ENCODE assay signal across 8 cellular contexts in the genomic region with DNA sequence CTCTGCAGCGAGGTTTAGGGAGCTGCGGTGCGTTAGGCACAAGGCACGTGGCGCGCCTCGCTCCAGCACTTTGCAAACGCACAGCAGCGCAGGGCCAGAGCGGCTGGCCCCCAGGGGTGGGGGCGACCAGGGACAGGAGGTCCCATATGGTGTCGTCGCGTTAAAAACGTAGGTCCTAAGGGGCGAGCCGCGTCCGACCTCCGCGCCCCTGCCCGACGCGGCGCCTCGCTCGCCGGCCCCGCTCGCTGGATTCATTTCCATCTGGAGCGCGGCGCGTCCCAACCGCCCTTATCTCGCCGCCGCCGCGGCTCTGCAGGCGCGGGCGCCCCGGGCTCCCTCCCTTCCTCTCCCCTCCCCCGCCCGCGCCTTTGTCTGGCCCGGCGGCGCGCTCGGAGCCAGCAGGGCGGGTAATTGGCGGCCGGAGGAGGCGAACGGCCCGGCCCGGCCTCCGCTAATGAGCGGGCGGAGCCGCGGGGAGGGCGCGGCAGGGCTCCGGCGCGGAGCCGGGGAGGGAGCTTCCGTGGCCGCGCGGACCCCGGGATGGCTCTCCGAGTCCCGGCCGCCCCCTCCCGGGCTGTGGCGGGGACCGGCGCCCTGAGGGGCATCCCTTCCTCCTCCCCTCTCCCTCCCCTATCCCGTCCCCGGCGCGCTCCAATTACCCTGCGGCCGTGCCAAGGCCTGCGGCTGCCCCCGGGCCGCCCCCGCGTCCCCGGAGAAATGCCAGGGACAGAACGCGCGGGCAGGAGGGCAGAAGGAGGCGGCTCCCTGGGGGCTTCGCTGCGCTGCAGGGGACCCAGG.
DNase-seq lines count a peak whose midpoint lies in the region; ATAC-seq, FAIRE-seq and TF ChIP-seq lines count a peak whose summit lies in the region.

No MANE protein-coding gene starts in this region.

- peak; percentile 20; the same call in 1 of the 2 replicates for TF ChIP-seq POLR2A in A549 (IDR thresholded peaks at IDR 0.05; ENCODE audit: low read length)

- ATAC-seq in A549: peak; percentile 80 to 90
- ATAC-seq in RWPE2 (ENCODE audit: low read depth): peak; percentile 85
- no peak for ATAC-seq in GM18873 (IDR thresholded peaks at IDR 0.05; ENCODE audit: low FRiP score, unreplicated experiment)

- H3K27ac ChIP-seq in A549: peak overlapping the region; percentile 80 to 95
- no peak overlapping the region for H3K27ac ChIP-seq in RWPE2 (ENCODE audit: poor library complexity, severe bottlenecking)
- peak overlapping the region; percentile 44 for H3K27ac ChIP-seq in caudate nucleus (ENCODE audit: low read depth, low read length)

- H3K9me3 ChIP-seq in A549: no peaks in the 10 kb centered on the region
- H3K9me3 ChIP-seq in RWPE2 (ENCODE audit: severe bottlenecking): no peaks in the 10 kb centered on the region

- TF ChIP-seq RAD21 in A549 (conservative IDR thresholded peaks at IDR 0.05 in 1 of 2, IDR thresholded peaks at IDR 0.05 in 1 of 2): no peak

- no peak for FAIRE-seq in A549 (lab: Jason Lieb, UNC)

- no CpG with 5 or more reads among the region's 100 CpGs for WGBS in A549 (ENCODE audit: missing lambda C conversion rate)

- peak overlapping the region; percentile 83 for H3K4me2 ChIP-seq in A549

- CTCF ChIA-PET in A549 (lab: Yijun Ruan, JAX): interaction anchor here (1.2 to 1.5 kb wide), 3 partner anchors 15 to 32 kb away, joined by 3 to 4 read pairs (median 4); no protein-coding TSS in a partner anchor

- POLR2A ChIA-PET in A549 (lab: Yijun Ruan, JAX): interaction anchor here (1.5 to 2.0 kb wide), 2 partner anchors 17 to 885 kb away, joined by 3 to 6 read pairs; no protein-coding TSS in a partner anchor

- no peak for TF ChIP-seq EP300 in A549 (IDR thresholded peaks at IDR 0.05)

- no peaks in the 10 kb centered on the region for H3K36me3 ChIP-seq in RWPE2 (ENCODE audit: low read depth)

- TF ChIP-seq CTCF in A549 (IDR thresholded peaks at IDR 0.05) (no peak), RWPE2 (IDR thresholded peaks at IDR 0.05; ENCODE audit: poor library complexity, severe bottlenecking) (no peak)

- peak; percentile 23 to 24 for DNase-seq in A549 (ENCODE audit: low read depth in 1 of 2, low spot score in 1 of 2)
- peak; percentile 14 for DNase-seq in H4 (ENCODE audit: low spot score)
- no peak for DNase-seq in RWPE2 (ENCODE audit: low spot score)
- peak in 54 of 61 donors; percentile 13 to 78 (median 48) for DNase-seq in caudate nucleus (lab: John Stamatoyannopoulos, UW)
- peak; percentile 89 for DNase-seq in islet precursor cell
- DNase-seq in stimulated activated CD4-positive, alpha-beta T cell treated with anti-CD3 and anti-CD28 coated beads, Interleukin-15, amount 100 ng/mL, for 24 hours: peak; percentile 51
- no peak for DNase-seq in SHP77 (lab: John Stamatoyannopoulos, UW)

- H3K4me3 ChIP-seq in A549 (peak overlapping the region; percentile 55), RWPE2 (ENCODE audit: severe bottlenecking) (peak overlapping the region; percentile 39)

- no peaks in the 10 kb centered on the region for H3K27me3 ChIP-seq in RWPE2 (ENCODE audit: insufficient read depth, poor library complexity, severe bottlenecking)

- peaks cover 6% of the 10 kb centered on the region; the same call in 2 of the 3 replicates for H3K4me1 ChIP-seq in A549
- H3K4me1 ChIP-seq in RWPE2 (ENCODE audit: insufficient read depth, poor library complexity, severe bottlenecking): no peaks in the 10 kb centered on the region

TF ChIP-seq in A549, 52 proteins besides CTCF, POLR2A, EP300 and RAD21:
- TF ChIP-seq JUN (IDR thresholded peaks at IDR 0.05): peak in 1 of 2 experiments; percentile 42; a peak in 1 of 5 replicates
- TF ChIP-seq, protein P1, sequence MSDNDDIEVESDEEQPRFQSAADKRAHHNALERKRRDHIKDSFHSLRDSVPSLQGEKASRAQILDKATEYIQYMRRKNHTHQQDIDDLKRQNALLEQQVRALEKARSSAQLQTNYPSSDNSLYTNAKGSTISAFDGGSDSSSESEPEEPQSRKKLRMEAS (IDR thresholded peaks at IDR 0.05): 0 out of 2 replicates have a peak, but pooled peaks have one; percentile 27
- TF ChIP-seq, protein P2, sequence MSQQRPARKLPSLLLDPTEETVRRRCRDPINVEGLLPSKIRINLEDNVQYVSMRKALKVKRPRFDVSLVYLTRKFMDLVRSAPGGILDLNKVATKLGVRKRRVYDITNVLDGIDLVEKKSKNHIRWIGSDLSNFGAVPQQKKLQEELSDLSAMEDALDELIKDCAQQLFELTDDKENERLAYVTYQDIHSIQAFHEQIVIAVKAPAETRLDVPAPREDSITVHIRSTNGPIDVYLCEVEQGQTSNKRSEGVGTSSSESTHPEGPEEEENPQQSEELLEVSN (IDR thresholded peaks at IDR 0.05; ENCODE audit: borderline replicate concordance, low read depth): peak; percentile 60; the same call in 1 of the 2 replicates
- TF ChIP-seq SMC3 (IDR thresholded peaks at IDR 0.05): no peak

Comparison
In these comparisons a context has a peak if more than half of its experiments do, and no peak if none do; other contexts are left out.
1. DNase-seq: peak in A549 (2 of 2), H4 (single experiment), caudate nucleus (54 of 61), islet precursor cell (single experiment) and stimulated activated CD4-positive, alpha-beta T cell treated with anti-CD3 and anti-CD28 coated beads, Interleukin-15, amount 100 ng/mL, for 24 hours (single experiment); none in RWPE2 (single experiment) and SHP77 (0 of 2).